ENCODE assay signal across 24 cellular contexts in genomic region chr5:135822959-135823358, GRCh38. TPM values are rescaled to one million over a fixed set of nuclear protein-coding genes. Genes with fewer than 3 reads are reported as not detected.
DNase-seq lines count a peak whose midpoint lies in the region; ATAC-seq, FAIRE-seq and TF ChIP-seq lines count a peak whose summit lies in the region.
"Had no signal": no experiment of that assay in that cellular context is flagged by ENCODE, and none has a peak within 500 bp of the region (broad histone marks: within the 10 kb centered on the region; RNA-seq: fewer than 3 reads in every experiment).

No MANE protein-coding gene starts in this region.

- H3K56ac ChIP-seq in H1 (replicated peaks; ENCODE audit: insufficient read length, low read depth, low read length): no peak overlapping the region

- H3K14ac ChIP-seq in H1 (ENCODE audit: insufficient read length) (no peak overlapping the region), neuronal stem cell (ENCODE audit: low read length) (no peak overlapping the region)

- H3K79me1 ChIP-seq in H1 (ENCODE audit: low read depth, low read length): no peaks in the 10 kb centered on the region
- no peaks in the 10 kb centered on the region for H3K79me1 ChIP-seq in neuronal stem cell (ENCODE audit: low read depth, low read length)

- H2BK15ac ChIP-seq in H1 (ENCODE audit: low read length) (0 out of 2 replicates have a peak overlapping the region, but pooled peaks have one; percentile 88), neuronal stem cell (ENCODE audit: low read length) (no peak overlapping the region)

- H3K36me3 ChIP-seq in H1 (ENCODE audit: control insufficient read depth in 2 of 4, insufficient read depth in 4 of 4, low read length in 3 of 4) (no peaks in the 10 kb centered on the region; a peak in 1 of 8 replicates), neuronal stem cell (replicated peaks in 1 of 2; ENCODE audit: control insufficient read depth in 2 of 2, insufficient read depth in 2 of 2, low read length in 2 of 2) (no peaks in the 10 kb centered on the region), small intestine (ENCODE audit: control insufficient read depth in 2 of 2, insufficient read depth in 2 of 2, low read length in 2 of 2) (no peaks in the 10 kb centered on the region)
- H3K36me3 ChIP-seq: BE2C; BLaER1 treated with 17β-estradiol and CSF1 and Interleukin-3, amounts not matched to agents 10 nM and 100 nM had no signal

- no peaks in the 10 kb centered on the region for H3K27me3 ChIP-seq in H1 (replicated peaks in 1 of 4; ENCODE audit: control insufficient read depth in 3 of 4, extremely low read depth in 1 of 4, insufficient read depth in 3 of 4, low read length in 3 of 4)
- H3K27me3 ChIP-seq in neuronal stem cell (ENCODE audit: control insufficient read depth in 3 of 3, insufficient read depth in 3 of 3, low read depth in 1 of 3, low read length in 3 of 3): peaks cover 0 to 5% (median 0%) of the 10 kb centered on the region in 3 experiments
- H3K27me3 ChIP-seq in small intestine (ENCODE audit: control insufficient read depth in 2 of 2, insufficient read depth in 2 of 2, low read length in 2 of 2): no peaks in the 10 kb centered on the region
- H3K27me3 ChIP-seq: BE2C; BLaER1 treated with 17β-estradiol and CSF1 and Interleukin-3, amounts not matched to agents 10 nM and 100 nM had no signal

- H3K23ac ChIP-seq in H1 (ENCODE audit: insufficient read length) (no peak overlapping the region), neuronal stem cell (ENCODE audit: low read depth, low read length, poor library complexity) (no peak overlapping the region)

- DNase-seq in AG20443 (ENCODE audit: low spot score) (peak; percentile 7), H1 (ENCODE audit: low read depth in 1 of 2, low spot score in 2 of 2) (no peak), neuronal stem cell (ENCODE audit: low spot score) (no peak), posterior vena cava (ENCODE audit: low spot score) (no peak), small intestine (no peak)
- DNase-seq: AML-193; BE2C; CD4-positive, alpha-beta T cell; CD8-positive, alpha-beta memory T cell; DMS79; EL; GDM1; GOT3; H7; HCEC 1CT had no signal

- H3K9me3 ChIP-seq in H1 (ENCODE audit: insufficient read depth in 2 of 2, low read depth in 1 of 2, low read length in 1 of 2) (no peaks in the 10 kb centered on the region), neuronal stem cell (replicated peaks in 1 of 2; ENCODE audit: control insufficient read depth in 2 of 2, insufficient read depth in 1 of 2, low read depth in 1 of 2, low read length in 2 of 2) (no peaks in the 10 kb centered on the region), small intestine (ENCODE audit: control insufficient read depth, low read depth) (no peaks in the 10 kb centered on the region)
- H3K9me3 ChIP-seq: BE2C; BLaER1 treated with 17β-estradiol and CSF1 and Interleukin-3, amounts not matched to agents 10 nM and 100 nM had no signal

- H2AK5ac ChIP-seq in H1 (ENCODE audit: low read depth, low read length) (0 out of 2 replicates have a peak overlapping the region, but pooled peaks have one; percentile 28), neuronal stem cell (ENCODE audit: low read depth, low read length) (peak overlapping the region; percentile 24)

- H4K91ac ChIP-seq in H1 (replicated peaks; ENCODE audit: insufficient read length, low read length): no peak overlapping the region
- no peak overlapping the region for H4K91ac ChIP-seq in neuronal stem cell (ENCODE audit: low read depth, low read length, poor library complexity)

- TF ChIP-seq CTCF in H1 (IDR thresholded peaks at IDR 0.05; ENCODE audit: control extremely low read depth in 1 of 3, insufficient read depth in 1 of 3, low read depth in 1 of 3, low read length in 3 of 3): no peak

- FAIRE-seq in H1 (lab: Jason Lieb, UNC) (no peak), small intestine (lab: Jason Lieb, UNC) (no peak)
- FAIRE-seq: A204.1, D721Med, GM12878, GM18507 had no signal

- H2BK5ac ChIP-seq in H1 (ENCODE audit: low read depth, low read length): 0 out of 2 replicates have a peak overlapping the region, but pooled peaks have one; percentile 1
- no peak overlapping the region for H2BK5ac ChIP-seq in neuronal stem cell (ENCODE audit: low read length)

- H3K27ac ChIP-seq in H1 (ENCODE audit: low read depth, low read length): no peak overlapping the region; the same call in 1 of the 2 replicates
- H3K27ac ChIP-seq in neuronal stem cell (replicated peaks; ENCODE audit: low read length): no peak overlapping the region
- H3K27ac ChIP-seq in small intestine (ENCODE audit: low read depth in 1 of 2, low read length in 1 of 2): no peak overlapping the region
- H3K27ac ChIP-seq: 22Rv1; BLaER1 treated with 17β-estradiol and CSF1 and Interleukin-3, amounts not matched to agents 10 nM and 100 nM had no signal

- H2AFZ ChIP-seq in H1 (ENCODE audit: low read length): no peak overlapping the region
- no peak overlapping the region for H2AFZ ChIP-seq in neuronal stem cell (ENCODE audit: low read length)

- H3K4me3 ChIP-seq in H1 (ENCODE audit: extremely low read depth in 1 of 4, insufficient read depth in 2 of 4, low read depth in 3 of 4, low read length in 4 of 4): no peak overlapping the region
- H3K4me3 ChIP-seq in neuronal stem cell (ENCODE audit: low read length in 2 of 2): no peak overlapping the region
- no peak overlapping the region for H3K4me3 ChIP-seq in small intestine (ENCODE audit: low read depth in 1 of 2, low read length in 2 of 2)
- H3K4me3 ChIP-seq: BLaER1 treated with 17β-estradiol and CSF1 and Interleukin-3, amounts not matched to agents 10 nM and 100 nM; GM12878 had no signal

- H4K8ac ChIP-seq in H1 (ENCODE audit: extremely low read depth, insufficient read depth, low read length) (no peak overlapping the region), neuronal stem cell (ENCODE audit: low read depth, low read length) (no peak overlapping the region)

- CTCF ChIA-PET in H1 (lab: Charles Lee; ENCODE audit: partially characterized antibody): interaction anchor here (0.8 to 13.3 kb wide), 5 partner anchors 7 to 366 kb away, joined by 3 to 335 read pairs (median 3); no protein-coding TSS in a partner anchor

- H3K18ac ChIP-seq in H1 (ENCODE audit: extremely low read depth, low read length) (no peak overlapping the region), neuronal stem cell (ENCODE audit: low read length) (no peak overlapping the region)

- H3K4me2 ChIP-seq in H1 (ENCODE audit: insufficient read depth in 1 of 2, low read depth in 2 of 2, low read length in 2 of 2) (no peak overlapping the region), neuronal stem cell (ENCODE audit: insufficient read depth, low read length, poor library complexity, severe bottlenecking) (no peak overlapping the region)

- H3K79me2 ChIP-seq in H1 (ENCODE audit: control insufficient read depth in 1 of 2, insufficient read depth in 2 of 2, low read length in 2 of 2): no peaks in the 10 kb centered on the region

- POLR2A ChIA-PET in H1 (lab: Charles Lee; ENCODE audit: partially characterized antibody): no interaction called here

- no peaks in the 10 kb centered on the region for H3K23me2 ChIP-seq in H1 (ENCODE audit: low read depth, low read length)

- no peaks in the 10 kb centered on the region for H4K20me1 ChIP-seq in H1 (replicated peaks in 1 of 2; ENCODE audit: control insufficient read depth in 1 of 2, insufficient read depth in 2 of 2, low read length in 2 of 2)
- H4K20me1 ChIP-seq: BLaER1 treated with 17β-estradiol and CSF1 and Interleukin-3, amounts not matched to agents 10 nM and 100 nM had no signal

- TF ChIP-seq EP300 in H1 (IDR thresholded peaks at IDR 0.05; ENCODE audit: borderline replicate concordance in 1 of 2, low read depth in 2 of 2, low read length in 2 of 2): no peak

- no peak overlapping the region for H3K9ac ChIP-seq in H1 (replicated peaks in 1 of 4; ENCODE audit: extremely low read depth in 1 of 4, low read depth in 3 of 4, low read length in 3 of 4)
- no peak overlapping the region for H3K9ac ChIP-seq in neuronal stem cell (ENCODE audit: low read depth, low read length, poor library complexity)
- H3K9ac ChIP-seq: BLaER1 treated with 17β-estradiol and CSF1 and Interleukin-3, amounts not matched to agents 10 nM and 100 nM had no signal

- no peak for TF ChIP-seq RAD21 in H1 (IDR thresholded peaks at IDR 0.05 in 1 of 2, conservative IDR thresholded peaks at IDR 0.05 in 1 of 2; ENCODE audit: low read depth in 2 of 2, low read length in 2 of 2)

- no peak for ATAC-seq in GM19351 (IDR thresholded peaks at IDR 0.05; ENCODE audit: unreplicated experiment)
- ATAC-seq: GM12878 had no signal

- WGBS in H1 (ENCODE audit: extremely low coverage in 1 of 2, insufficient coverage in 1 of 2, insufficient read length in 1 of 2, insufficient replicate concordance in 2 of 2, low coverage in 1 of 2, low lambda C conversion rate in 2 of 2, missing lambda C conversion rate in 1 of 2), 2 experiments: 84% methylated on average over 2 of the region's 4 CpGs; no CpG with 5 or more reads in 1 of the 2 experiments
- WGBS in neuronal stem cell (ENCODE audit: extremely low coverage in 2 of 2, insufficient read length in 2 of 2, insufficient replicate concordance in 1 of 2), 2 donors: no CpG with 5 or more reads among the region's 4 CpGs
- WGBS in small intestine, 3 donors: 68 to 81% (median 73%) methylated on average over 4 of the region's 4 CpGs

- intact Hi-C loops in posterior vena cava (cut with DNase I): no loop called here

- peaks cover 0 to 11% (median 3%) of the 10 kb centered on the region in 4 experiments; a peak in 3 of 7 replicates for H3K4me1 ChIP-seq in H1 (replicated peaks in 1 of 4; ENCODE audit: control insufficient read depth in 3 of 4, insufficient read depth in 4 of 4, low read length in 3 of 4)
- H3K4me1 ChIP-seq in neuronal stem cell (ENCODE audit: control insufficient read depth in 2 of 2, insufficient read depth in 1 of 2, low read depth in 1 of 2, low read length in 2 of 2): no peaks in the 10 kb centered on the region
- no peaks in the 10 kb centered on the region for H3K4me1 ChIP-seq in small intestine (ENCODE audit: control insufficient read depth in 2 of 2, insufficient read depth in 1 of 2, low read depth in 1 of 2, low read length in 1 of 2)
- H3K4me1 ChIP-seq: BE2C had no signal

- no peak overlapping the region for H4K5ac ChIP-seq in H1 (ENCODE audit: insufficient read length, low read depth, low read length)

- no peak for TF ChIP-seq POLR2A in H1 (IDR thresholded peaks at IDR 0.05; ENCODE audit: control extremely low read depth in 1 of 2, low read depth in 2 of 2, low read length in 2 of 2)

- no peak overlapping the region for H3K4ac ChIP-seq in H1 (replicated peaks; ENCODE audit: insufficient read length, low read depth, low read length)
- no peak overlapping the region for H3K4ac ChIP-seq in neuronal stem cell (ENCODE audit: low read length)

- no peak overlapping the region for H2BK20ac ChIP-seq in H1 (ENCODE audit: low read length)

- H2BK120ac ChIP-seq in H1 (replicated peaks; ENCODE audit: low read depth, low read length) (no peak overlapping the region), neuronal stem cell (ENCODE audit: low read depth, low read length) (no peak overlapping the region)

- H2BK12ac ChIP-seq in H1 (ENCODE audit: low read depth, low read length) (peak overlapping the region; percentile 80; the same call in 1 of the 2 replicates), neuronal stem cell (ENCODE audit: low read length) (no peak overlapping the region)

RNA-seq across cellular contexts. Expression of gene SLC25A48, which starts 11.5 kb away (rescaled TPM):
- total RNA-seq in H1 (2021; fragmentation: NEBNext Ultra II Directional; extraction: Animal tissue kit (Norgen Biotek cat#: 25700)): 1.8 TPM in 2 replicates
- polyA plus RNA-seq in H1 (2011; rRNA removed) (1.3 and 1.4 TPM in 2 replicates), small intestine (1 to 10 TPM in 2 of 3 donors, under 1 TPM in 1; 0.73 to 3.2 (median 2.2) TPM)
- 1.1 TPM for polyA plus RNA-seq in H1 (2011; cell fraction: cytosol; rRNA removed)
- 1.7 TPM for polyA plus RNA-seq in H1 (2011; cell fraction: nucleus; rRNA removed)
- polyA plus RNA-seq in H1 (2012, experiment 1 of 2): 0.52 to 1.9 TPM (median 1.2 TPM) in 4 replicates
- 0.96 TPM for polyA plus RNA-seq in H1 (2012, experiment 2 of 2)
- 1.1 TPM for polyA plus RNA-seq in H1 (2013, experiment 1 of 2)
- 1.0 TPM for polyA plus RNA-seq in H1 (2013, experiment 2 of 2)
- polyA minus RNA-seq in H1 (2011; rRNA and poly(A)+ RNA removed): 0.88 and 1.00 TPM in 2 replicates
- not detected for polyA minus RNA-seq in H1 (2011; cell fraction: cytosol; rRNA and poly(A)+ RNA removed)
- polyA minus RNA-seq in H1 (2011; cell fraction: nucleus; rRNA and poly(A)+ RNA removed): 1.6 TPM
- polyA plus RNA-seq in neuronal stem cell (2013, experiment 1 of 2): 0.03 TPM
- 0.07 TPM for polyA plus RNA-seq in neuronal stem cell (2013, experiment 2 of 2)
- under 1 TPM; 0.10 to 0.19 TPM for total RNA-seq in posterior vena cava
- total RNA-seq: CD4-positive, alpha-beta T cell; CD8-positive, alpha-beta memory T cell had no signal
- polyA plus RNA-seq: AG04450; CD14-positive monocyte; CD8-positive, alpha-beta memory T cell; GM12878 had no signal
